ENCODE assay signal across 9 cellular contexts in the genomic region with DNA sequence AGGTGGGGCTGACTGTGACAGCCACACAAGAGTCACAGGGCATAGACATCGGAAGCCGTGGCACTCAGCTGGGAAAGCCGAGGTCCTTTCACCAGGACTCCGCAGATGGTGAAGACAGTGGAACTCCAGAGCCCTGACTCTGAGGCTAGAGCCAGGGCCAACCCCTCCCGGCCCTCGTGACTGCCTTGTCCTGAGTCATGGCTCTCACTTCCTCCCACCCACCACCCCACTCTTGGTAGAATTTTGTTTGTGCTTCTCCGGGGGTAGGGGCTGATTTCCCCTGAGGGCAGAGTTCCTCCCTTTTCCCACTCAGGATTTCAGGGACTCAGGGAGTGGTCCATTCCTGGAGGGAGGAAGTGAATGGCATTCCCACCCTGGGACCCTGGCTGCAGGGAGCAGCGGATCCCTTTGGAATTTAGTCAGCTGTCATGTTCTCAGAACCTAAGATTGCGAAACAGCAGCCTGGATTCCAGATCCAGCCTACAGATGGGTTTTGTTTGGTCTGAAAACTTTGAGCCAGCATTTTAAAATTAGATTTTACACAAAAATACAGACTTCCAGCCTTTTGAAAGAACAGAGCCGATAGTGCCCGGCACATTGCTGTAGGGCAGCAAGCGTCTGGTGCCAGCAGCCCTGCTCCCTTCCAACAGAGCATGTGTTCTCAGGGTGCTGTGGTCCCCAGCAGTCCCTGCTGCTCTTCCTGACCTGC. TPM values are rescaled to one million over a fixed set of nuclear protein-coding genes. Genes with fewer than 3 reads are reported as not detected.
A peak's percentile ranks its signal among the peaks of the same experiment; 100 is the strongest.
DNase-seq lines count a peak whose midpoint lies in the region; ATAC-seq and TF ChIP-seq lines count a peak whose summit lies in the region.
"Had no signal": no experiment of that assay in that cellular context is flagged by ENCODE, and none has a peak within 500 bp of the region (broad histone marks: within the 10 kb centered on the region; RNA-seq: fewer than 3 reads in every experiment).

No MANE protein-coding gene starts in this region.

- no peak overlapping the region for H3K4me3 ChIP-seq in choroid plexus epithelial cell (ENCODE audit: low read depth, low read length)
- no peak overlapping the region for H3K4me3 ChIP-seq in lower lobe of right lung

- intact Hi-C loops in lower lobe of right lung (cut with DNase I) = no loop called here

- H3K4me3 Mint-ChIP-seq in activated naive CD4-positive, alpha-beta T cell treated with anti-CD3 and anti-CD28 coated beads, Interleukin-2, amount 10 ng/mL, durations not matched to agents 7 days and 5 days = no peak overlapping the region

- TF ChIP-seq CTCF in choroid plexus epithelial cell (conservative IDR thresholded peaks at IDR 0.05; ENCODE audit: low read depth, low read length) (no peak), lower lobe of right lung (IDR thresholded peaks at IDR 0.05) (no peak)

- H3K27ac Mint-ChIP-seq in activated naive CD4-positive, alpha-beta T cell treated with anti-CD3 and anti-CD28 coated beads, Interleukin-2, amount 50 U/mL, for 72 hours = peak overlapping the region; percentile 9 to 82
- no peak overlapping the region for H3K27ac Mint-ChIP-seq in activated naive CD4-positive, alpha-beta T cell treated with anti-CD3 and anti-CD28 coated beads, Interleukin-2, amount 10 ng/mL, durations not matched to agents 7 days and 5 days

- peak overlapping the region; percentile 66 for H3K27ac ChIP-seq in lower lobe of right lung
- H3K27ac ChIP-seq: VCaP had no signal

- peaks cover 12 to 15% of the 10 kb centered on the region in 2 donors for H3K36me3 Mint-ChIP-seq in activated naive CD4-positive, alpha-beta T cell treated with anti-CD3 and anti-CD28 coated beads, Interleukin-2, amount 50 U/mL, for 72 hours
- H3K36me3 Mint-ChIP-seq in activated naive CD4-positive, alpha-beta T cell treated with anti-CD3 and anti-CD28 coated beads, Interleukin-2, amount 10 ng/mL, durations not matched to agents 7 days and 5 days = peaks cover 8% of the 10 kb centered on the region

- peaks cover 87% of the 10 kb centered on the region for H3K36me3 ChIP-seq in lower lobe of right lung

- H3K9me3 ChIP-seq in lower lobe of right lung = no peaks in the 10 kb centered on the region

- H3K4me1 Mint-ChIP-seq in activated naive CD4-positive, alpha-beta T cell treated with anti-CD3 and anti-CD28 coated beads, Interleukin-2, amount 10 ng/mL, durations not matched to agents 7 days and 5 days = peaks cover 4% of the 10 kb centered on the region

- ATAC-seq in activated naive CD4-positive, alpha-beta T cell treated with anti-CD3 and anti-CD28 coated beads, Interleukin-2, amount 50 U/mL, for 72 hours = peak; percentile 84 to 95
- peak; percentile 84 to 87 for ATAC-seq in lower lobe of right lung

- CTCF ChIA-PET in activated naive CD4-positive, alpha-beta T cell treated with anti-CD3 and anti-CD28 coated beads, Interleukin-2, amount 10 ng/mL, durations not matched to agents 7 days and 5 days (lab: Charles Lee) = interaction anchor here (0.7 kb wide), 1 partner anchor 65 kb away, joined by 3 read pairs; no protein-coding TSS in a partner anchor

- H3K27me3 ChIP-seq in lower lobe of right lung (ENCODE audit: low read depth) = no peaks in the 10 kb centered on the region

- no peaks in the 10 kb centered on the region for H3K9me3 Mint-ChIP-seq in activated naive CD4-positive, alpha-beta T cell treated with anti-CD3 and anti-CD28 coated beads, Interleukin-2, amount 50 U/mL, for 72 hours
- no peaks in the 10 kb centered on the region for H3K9me3 Mint-ChIP-seq in activated naive CD4-positive, alpha-beta T cell treated with anti-CD3 and anti-CD28 coated beads, Interleukin-2, amount 10 ng/mL, durations not matched to agents 7 days and 5 days

- no peaks in the 10 kb centered on the region for H3K27me3 Mint-ChIP-seq in activated naive CD4-positive, alpha-beta T cell treated with anti-CD3 and anti-CD28 coated beads, Interleukin-2, amount 10 ng/mL, durations not matched to agents 7 days and 5 days

- H3K4me1 ChIP-seq in lower lobe of right lung = peaks cover 26% of the 10 kb centered on the region

- DNase-seq in activated naive CD4-positive, alpha-beta T cell treated with anti-CD3 and anti-CD28 coated beads, Interleukin-2, amount 50 U/mL, for 72 hours (ENCODE audit: low spot score in 2 of 2) = no peak
- no peak for DNase-seq in activated naive CD4-positive, alpha-beta T cell treated with anti-CD3 and anti-CD28 coated beads, Interleukin-2, amount 10 ng/mL, durations not matched to agents 7 days and 5 days
- DNase-seq in choroid plexus epithelial cell (ENCODE audit: low read depth) (peak; percentile 84), lower lobe of right lung (peak; percentile 79), superior temporal gyrus (ENCODE audit: extremely low spot score) (peak; percentile 68), activated gamma-delta T cell (lab: John Stamatoyannopoulos, UW) (no peak)
- no peak for DNase-seq in effector CD8-positive, alpha-beta T cell (lab: John Stamatoyannopoulos, UW)
- no peak for DNase-seq in NK-92 treated with Interleukin-12 subunit alpha and Interleukin-12 subunit beta, amount 100 ng/mL, for 24 hours (lab: John Stamatoyannopoulos, UW)

RNA-seq across cellular contexts. Expression of a gene that starts 50.7 kb away (rescaled TPM):
- total RNA-seq in activated naive CD4-positive, alpha-beta T cell treated with anti-CD3 and anti-CD28 coated beads, Interleukin-2, amount 50 U/mL, for 72 hours = 100 to 1,000 TPM in 1 of 2 donors, 10 to 100 TPM in 1; 54.7 to 111 TPM
- total RNA-seq in lower lobe of right lung = 68.1 TPM

Comparison
In these comparisons a context has a peak if more than half of its experiments do, and no peak if none do; other contexts are left out.
1. DNase-seq: peak in choroid plexus epithelial cell (single experiment), lower lobe of right lung (single experiment) and superior temporal gyrus (single experiment); none in activated naive CD4-positive, alpha-beta T cell treated with anti-CD3 and anti-CD28 coated beads, Interleukin-2, amount 50 U/mL, for 72 hours (0 of 2), activated naive CD4-positive, alpha-beta T cell treated with anti-CD3 and anti-CD28 coated beads, Interleukin-2, amount 10 ng/mL, durations not matched to agents 7 days and 5 days (single experiment), effector CD8-positive, alpha-beta T cell (single experiment), NK-92 treated with Interleukin-12 subunit alpha and Interleukin-12 subunit beta, amount 100 ng/mL, for 24 hours (single experiment) and activated gamma-delta T cell (single experiment).